Comparison of ENCODE assay signal across 3 cellular contexts in genomic region chr2:204064119-204064518, GRCh38.
"Had no signal": no experiment of that assay in that cellular context is flagged by ENCODE, and none has a peak within 500 bp of the region (broad histone marks: within the 10 kb centered on the region; RNA-seq: fewer than 3 reads in every experiment).

No MANE protein-coding gene starts in this region.

- H3K4me3 ChIP-seq: GM12878 had no signal

- DNase-seq: GDM1, GF-D8 had no signal
